ENCODE assay signal across 9 cellular contexts in genomic region chr12:64794305-64794704, GRCh38. TPM values are rescaled to one million over a fixed set of nuclear protein-coding genes. Genes with fewer than 3 reads are reported as not detected.
"Had no signal": no experiment of that assay in that cellular context is flagged by ENCODE, and none has a peak within 500 bp of the region (broad histone marks: within the 10 kb centered on the region; RNA-seq: fewer than 3 reads in every experiment).

No MANE protein-coding gene starts in this region.

- H3K9me3 Mint-ChIP-seq: HFFc6 had no signal

- H3K27ac Mint-ChIP-seq: HFFc6 had no signal

- H3K27ac ChIP-seq: GM23248, HL-60 had no signal

- H3K4me1 ChIP-seq: HAP-1 had no signal

- DNase-seq: GM23248, GOT3, H7, HFFc6, IMR-90 had no signal

- H3K4me3 ChIP-seq: GM23248, HAP-1, K562 had no signal

- H3K36me3 ChIP-seq: HAP-1 had no signal

- H3K4me3 Mint-ChIP-seq: HFFc6 had no signal

- H3K9me3 ChIP-seq: HAP-1 had no signal

- ATAC-seq: HCT116 had no signal

RNA-seq across cellular contexts. Expression of gene TBC1D30, which starts 30.1 kb away (rescaled TPM):
- total RNA-seq: GM23248 had no signal
